1 cellular context compared by ENCODE assay signal in genomic region chr16:4474192-4474961, GRCh38.
A peak's percentile ranks its signal among the peaks of the same experiment; 100 is the strongest.
TF ChIP-seq lines count a peak whose summit lies in the region.

NMRAL1 (minus strand) TSS chr16:4474625; CDS start chr16:4474132, 493 bp downstream.

TF ChIP-seq in SK-N-SH, 30 proteins besides CTCF, POLR2A, EP300 and RAD21 (continued from another document):
- TF ChIP-seq, protein P1, sequence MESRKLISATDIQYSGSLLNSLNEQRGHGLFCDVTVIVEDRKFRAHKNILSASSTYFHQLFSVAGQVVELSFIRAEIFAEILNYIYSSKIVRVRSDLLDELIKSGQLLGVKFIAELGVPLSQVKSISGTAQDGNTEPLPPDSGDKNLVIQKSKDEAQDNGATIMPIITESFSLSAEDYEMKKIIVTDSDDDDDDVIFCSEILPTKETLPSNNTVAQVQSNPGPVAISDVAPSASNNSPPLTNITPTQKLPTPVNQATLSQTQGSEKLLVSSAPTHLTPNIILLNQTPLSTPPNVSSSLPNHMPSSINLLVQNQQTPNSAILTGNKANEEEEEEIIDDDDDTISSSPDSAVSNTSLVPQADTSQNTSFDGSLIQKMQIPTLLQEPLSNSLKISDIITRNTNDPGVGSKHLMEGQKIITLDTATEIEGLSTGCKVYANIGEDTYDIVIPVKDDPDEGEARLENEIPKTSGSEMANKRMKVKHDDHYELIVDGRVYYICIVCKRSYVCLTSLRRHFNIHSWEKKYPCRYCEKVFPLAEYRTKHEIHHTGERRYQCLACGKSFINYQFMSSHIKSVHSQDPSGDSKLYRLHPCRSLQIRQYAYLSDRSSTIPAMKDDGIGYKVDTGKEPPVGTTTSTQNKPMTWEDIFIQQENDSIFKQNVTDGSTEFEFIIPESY (IDR thresholded peaks at IDR 0.05; ENCODE audit: borderline replicate concordance, low read depth): peak; percentile 97
- TF ChIP-seq RCOR1 (IDR thresholded peaks at IDR 0.05; ENCODE audit: low read length): 0 out of 2 replicates have a peak, but pooled peaks have one; percentile 38
- 0 out of 2 replicates have a peak, but pooled peaks have one; percentile 32 for TF ChIP-seq SIN3A (IDR thresholded peaks at IDR 0.05; ENCODE audit: borderline replicate concordance, low read depth, low read length)
- peak; percentile 97 for TF ChIP-seq ELF1 (IDR thresholded peaks at IDR 0.05)
- TF ChIP-seq MEF2A (IDR thresholded peaks at IDR 0.05; ENCODE audit: borderline replicate concordance, low read depth): no peak
- no peak; the same call in 1 of the 2 replicates for TF ChIP-seq NFIC (IDR thresholded peaks at IDR 0.05; ENCODE audit: borderline replicate concordance)
- TF ChIP-seq IRF3 (IDR thresholded peaks at IDR 0.05; ENCODE audit: low read depth, low read length): no peak
- no peak for TF ChIP-seq FOXM1 (IDR thresholded peaks at IDR 0.05; ENCODE audit: low read depth)
- TF ChIP-seq FOXJ3 (CRISPR knock-in tag; IDR thresholded peaks at IDR 0.05): no peak
- TF ChIP-seq NRF1 (IDR thresholded peaks at IDR 0.05; ENCODE audit: low read depth, low read length): peak; percentile 28; the same call in 1 of the 2 replicates
- TF ChIP-seq EZH2phosphoT487 (IDR thresholded peaks at IDR 0.05; ENCODE audit: borderline replicate concordance, low read depth): no peak
- TF ChIP-seq TEAD4 (IDR thresholded peaks at IDR 0.05; ENCODE audit: borderline replicate concordance, insufficient read depth): no peak
- 0 out of 2 replicates have a peak, but pooled peaks have one; percentile 21 for TF ChIP-seq YY1 (IDR thresholded peaks at IDR 0.05; ENCODE audit: low read depth)
- TF ChIP-seq TCF12 (IDR thresholded peaks at IDR 0.05): no peak; the same call in 1 of the 2 replicates
- TF ChIP-seq JUND (IDR thresholded peaks at IDR 0.05): no peak
- TF ChIP-seq GABPA (IDR thresholded peaks at IDR 0.05; ENCODE audit: low read depth): 0 out of 2 replicates have a peak, but pooled peaks have one; percentile 34
- TF ChIP-seq POLR2AphosphoS5 (IDR thresholded peaks at IDR 0.05; ENCODE audit: low read depth, low read length): peak; percentile 75
- no peak for TF ChIP-seq SMC3 (IDR thresholded peaks at IDR 0.05; ENCODE audit: low read depth, low read length)
- TF ChIP-seq RXRA (IDR thresholded peaks at IDR 0.05; ENCODE audit: borderline replicate concordance, low read depth): no peak
